ENCODE assay signal across 11 cellular contexts in the genomic region with DNA sequence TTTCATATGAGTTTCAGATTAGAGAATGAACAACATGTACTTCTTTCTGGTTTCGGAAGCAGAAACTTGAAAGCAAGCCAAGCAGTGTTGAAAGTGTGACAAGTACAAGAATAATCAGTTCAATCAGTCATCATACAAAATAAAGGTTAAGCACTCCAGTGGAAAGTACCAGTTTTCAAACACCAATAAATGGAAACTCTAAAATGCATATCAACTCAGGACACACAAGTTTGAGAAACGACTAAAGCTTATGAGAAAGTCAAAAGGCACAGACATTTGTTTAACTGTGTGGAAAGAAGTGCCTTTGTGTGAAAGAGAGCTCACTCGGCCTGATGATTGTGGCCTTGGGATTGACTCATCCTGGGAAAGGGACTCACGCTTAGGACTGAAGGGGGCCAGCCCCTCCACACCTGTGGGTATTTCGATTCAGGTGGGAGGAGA.
A peak's percentile ranks its signal among the peaks of the same experiment; 100 is the strongest.
DNase-seq lines count a peak whose midpoint lies in the region; ATAC-seq and TF ChIP-seq lines count a peak whose summit lies in the region.
"Had no signal": no experiment of that assay in that cellular context is flagged by ENCODE, and none has a peak within 500 bp of the region (broad histone marks: within the 10 kb centered on the region; RNA-seq: fewer than 3 reads in every experiment).

No MANE protein-coding gene starts in this region.

- H3K36me3 ChIP-seq in mammary epithelial cell (ENCODE audit: insufficient read depth, low read length) = no peaks in the 10 kb centered on the region
- no peaks in the 10 kb centered on the region for H3K36me3 ChIP-seq in SK-N-SH (replicated peaks in 1 of 2; ENCODE audit: control insufficient read depth in 1 of 2, insufficient read depth in 2 of 2, low read length in 1 of 2)

- TF ChIP-seq CTCF in mammary epithelial cell (conservative IDR thresholded peaks at IDR 0.05 in 1 of 2, IDR thresholded peaks at IDR 0.05 in 1 of 2; ENCODE audit: extremely low read depth in 1 of 2, insufficient read depth in 1 of 2, low read depth in 1 of 2, low read length in 2 of 2) (no peak), SK-N-SH (IDR thresholded peaks at IDR 0.05) (no peak)

- H4K20me1 ChIP-seq in mammary epithelial cell (ENCODE audit: insufficient read depth, low read length) (no peaks in the 10 kb centered on the region), SK-N-SH (ENCODE audit: insufficient read depth) (no peaks in the 10 kb centered on the region)

- H3K9ac ChIP-seq in mammary epithelial cell (ENCODE audit: insufficient read depth, low read length) = no peak overlapping the region
- no peak overlapping the region for H3K9ac ChIP-seq in SK-N-SH

- in situ Hi-C loops in G401 (cut with HindIII; ENCODE audit: low sequenced_read_pairs) = no loop called here
- in situ Hi-C loops in mammary epithelial cell (cut with MboI; ENCODE audit: low sequenced_read_pairs in 2 of 2) = no loop called here

- dilution Hi-C loops in mammary epithelial cell (cut with HindIII; ENCODE audit: low sequenced_read_pairs) = no loop called here

- ATAC-seq in HG02610 (IDR thresholded peaks at IDR 0.05; ENCODE audit: unreplicated experiment) (peak; percentile 63), HG02973 (IDR thresholded peaks at IDR 0.05; ENCODE audit: unreplicated experiment) (no peak)

- no peaks in the 10 kb centered on the region for H3K9me2 ChIP-seq in SK-N-SH

- H3K4me2 ChIP-seq in mammary epithelial cell (ENCODE audit: insufficient read depth, low read depth, low read length) (no peak overlapping the region), SK-N-SH (no peak overlapping the region)

- intact Hi-C loops in mammary epithelial cell (cut with micrococcal nuclease) = no loop called here

- CTCF ChIA-PET in mammary epithelial cell (lab: Charles Lee; ENCODE audit: low non-redundant PET) = no interaction called here
- CTCF ChIA-PET in SK-N-SH (lab: Yijun Ruan, JAX) = no interaction called here

- TF ChIP-seq RAD21 in SK-N-SH (IDR thresholded peaks at IDR 0.05; ENCODE audit: low read length) = no peak

- H3K27me3 ChIP-seq in mammary epithelial cell (ENCODE audit: insufficient read depth, low read length) = no peaks in the 10 kb centered on the region
- H3K27me3 ChIP-seq in SK-N-SH (ENCODE audit: insufficient read depth) = no peaks in the 10 kb centered on the region

- H3K9me3 ChIP-seq in mammary epithelial cell (replicated peaks; ENCODE audit: insufficient read depth, low read length) (no peaks in the 10 kb centered on the region), SK-N-SH (no peaks in the 10 kb centered on the region)

- DNase-seq in G401 (ENCODE audit: low spot score) = peak; percentile 7
- peak; percentile 71 for DNase-seq in mammary epithelial cell
- DNase-seq in medulla oblongata (ENCODE audit: extremely low spot score) = peak; percentile 7
- DNase-seq in HK-2 (ENCODE audit: unreplicated experiment) = no peak
- no peak for DNase-seq in SK-N-SH
- DNase-seq in NCI-H1105 treated with DMSO at 0.1 percent for 48 hours (lab: John Stamatoyannopoulos, UW) = no peak
- DNase-seq: DMS79 treated with DMSO at 0.1 percent for 48 hours, IMR-90, substantia nigra had no signal

- H2AFZ ChIP-seq in mammary epithelial cell (ENCODE audit: low read depth, low read length) = no peak overlapping the region
- no peak overlapping the region for H2AFZ ChIP-seq in SK-N-SH (ENCODE audit: low read depth)

- WGBS in mammary epithelial cell (ENCODE audit: low coverage, missing lambda C conversion rate) = 63% methylated on average over 5 of the region's 5 CpGs
- WGBS in SK-N-SH (ENCODE audit: low lambda C conversion rate) = 39% methylated on average over 5 of the region's 5 CpGs

- no TSS peak for BruUV-seq in mammary epithelial cell (replicated peaks; lab: Mats Ljungman, UMichigan)

- H3K4me3 ChIP-seq in mammary epithelial cell (replicated peaks in 1 of 3; ENCODE audit: insufficient read depth in 1 of 3, low read depth in 2 of 3, low read length in 3 of 3) (no peak overlapping the region), SK-N-SH (ENCODE audit: low read depth in 2 of 2, low read length in 1 of 2) (no peak overlapping the region)

- no peak for TF ChIP-seq EP300 in SK-N-SH (IDR thresholded peaks at IDR 0.05; ENCODE audit: borderline replicate concordance in 1 of 2, low read depth in 1 of 2, low read length in 1 of 2)

- H3K79me2 ChIP-seq in mammary epithelial cell (ENCODE audit: insufficient read depth, low read length) (no peaks in the 10 kb centered on the region), SK-N-SH (ENCODE audit: insufficient read depth) (no peaks in the 10 kb centered on the region)

- POLR2A ChIA-PET in SK-N-SH (lab: Yijun Ruan, JAX) = no interaction called here

- no peak overlapping the region for H3K27ac ChIP-seq in mammary epithelial cell (ENCODE audit: insufficient read depth, low read depth, low read length)
- H3K27ac ChIP-seq in SK-N-SH (ENCODE audit: low read depth in 2 of 2, low read length in 1 of 2) = no peak overlapping the region

- no peaks in the 10 kb centered on the region for H3F3A ChIP-seq in SK-N-SH (replicated peaks; ENCODE audit: insufficient read depth)

- no peaks in the 10 kb centered on the region for H3K4me1 ChIP-seq in mammary epithelial cell (ENCODE audit: insufficient read depth, low read length)
- no peaks in the 10 kb centered on the region for H3K4me1 ChIP-seq in SK-N-SH (ENCODE audit: control insufficient read depth in 1 of 2, insufficient read depth in 2 of 2, low read depth in 1 of 2, low read length in 1 of 2)

TF ChIP-seq in SK-N-SH, 30 proteins besides CTCF, POLR2A, EP300 and RAD21:
- TF ChIP-seq, protein P1, sequence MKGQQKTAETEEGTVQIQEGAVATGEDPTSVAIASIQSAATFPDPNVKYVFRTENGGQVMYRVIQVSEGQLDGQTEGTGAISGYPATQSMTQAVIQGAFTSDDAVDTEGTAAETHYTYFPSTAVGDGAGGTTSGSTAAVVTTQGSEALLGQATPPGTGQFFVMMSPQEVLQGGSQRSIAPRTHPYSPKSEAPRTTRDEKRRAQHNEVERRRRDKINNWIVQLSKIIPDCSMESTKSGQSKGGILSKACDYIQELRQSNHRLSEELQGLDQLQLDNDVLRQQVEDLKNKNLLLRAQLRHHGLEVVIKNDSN (IDR thresholded peaks at IDR 0.05; ENCODE audit: borderline replicate concordance, low read depth) = no peak
- no peak for TF ChIP-seq FOSL2 (IDR thresholded peaks at IDR 0.05; ENCODE audit: borderline replicate concordance, low read depth)
- TF ChIP-seq, protein P2, sequence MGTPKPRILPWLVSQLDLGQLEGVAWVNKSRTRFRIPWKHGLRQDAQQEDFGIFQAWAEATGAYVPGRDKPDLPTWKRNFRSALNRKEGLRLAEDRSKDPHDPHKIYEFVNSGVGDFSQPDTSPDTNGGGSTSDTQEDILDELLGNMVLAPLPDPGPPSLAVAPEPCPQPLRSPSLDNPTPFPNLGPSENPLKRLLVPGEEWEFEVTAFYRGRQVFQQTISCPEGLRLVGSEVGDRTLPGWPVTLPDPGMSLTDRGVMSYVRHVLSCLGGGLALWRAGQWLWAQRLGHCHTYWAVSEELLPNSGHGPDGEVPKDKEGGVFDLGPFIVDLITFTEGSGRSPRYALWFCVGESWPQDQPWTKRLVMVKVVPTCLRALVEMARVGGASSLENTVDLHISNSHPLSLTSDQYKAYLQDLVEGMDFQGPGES (IDR thresholded peaks at IDR 0.05; ENCODE audit: low read depth, low read length) = no peak
- TF ChIP-seq, protein P3, sequence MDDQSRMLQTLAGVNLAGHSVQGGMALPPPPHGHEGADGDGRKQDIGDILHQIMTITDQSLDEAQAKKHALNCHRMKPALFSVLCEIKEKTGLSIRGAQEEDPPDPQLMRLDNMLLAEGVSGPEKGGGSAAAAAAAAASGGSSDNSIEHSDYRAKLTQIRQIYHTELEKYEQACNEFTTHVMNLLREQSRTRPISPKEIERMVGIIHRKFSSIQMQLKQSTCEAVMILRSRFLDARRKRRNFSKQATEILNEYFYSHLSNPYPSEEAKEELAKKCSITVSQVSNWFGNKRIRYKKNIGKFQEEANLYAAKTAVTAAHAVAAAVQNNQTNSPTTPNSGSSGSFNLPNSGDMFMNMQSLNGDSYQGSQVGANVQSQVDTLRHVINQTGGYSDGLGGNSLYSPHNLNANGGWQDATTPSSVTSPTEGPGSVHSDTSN (IDR thresholded peaks at IDR 0.05) = no peak
- TF ChIP-seq GATA2 (CRISPR knock-in tag; IDR thresholded peaks at IDR 0.05) = no peak
- TF ChIP-seq NRF1 (IDR thresholded peaks at IDR 0.05; ENCODE audit: low read depth, low read length) = no peak
- TF ChIP-seq YY1 (IDR thresholded peaks at IDR 0.05; ENCODE audit: low read depth) = no peak

Comparison
In these comparisons a context has a peak if more than half of its experiments do, and no peak if none do; other contexts are left out.
1. DNase-seq: peak in G401 (single experiment), mammary epithelial cell (single experiment) and medulla oblongata (single experiment); none in HK-2 (single experiment), SK-N-SH (single experiment) and NCI-H1105 treated with DMSO at 0.1 percent for 48 hours (single experiment).